ENCODE assay signal across 8 cellular contexts in the genomic region with DNA sequence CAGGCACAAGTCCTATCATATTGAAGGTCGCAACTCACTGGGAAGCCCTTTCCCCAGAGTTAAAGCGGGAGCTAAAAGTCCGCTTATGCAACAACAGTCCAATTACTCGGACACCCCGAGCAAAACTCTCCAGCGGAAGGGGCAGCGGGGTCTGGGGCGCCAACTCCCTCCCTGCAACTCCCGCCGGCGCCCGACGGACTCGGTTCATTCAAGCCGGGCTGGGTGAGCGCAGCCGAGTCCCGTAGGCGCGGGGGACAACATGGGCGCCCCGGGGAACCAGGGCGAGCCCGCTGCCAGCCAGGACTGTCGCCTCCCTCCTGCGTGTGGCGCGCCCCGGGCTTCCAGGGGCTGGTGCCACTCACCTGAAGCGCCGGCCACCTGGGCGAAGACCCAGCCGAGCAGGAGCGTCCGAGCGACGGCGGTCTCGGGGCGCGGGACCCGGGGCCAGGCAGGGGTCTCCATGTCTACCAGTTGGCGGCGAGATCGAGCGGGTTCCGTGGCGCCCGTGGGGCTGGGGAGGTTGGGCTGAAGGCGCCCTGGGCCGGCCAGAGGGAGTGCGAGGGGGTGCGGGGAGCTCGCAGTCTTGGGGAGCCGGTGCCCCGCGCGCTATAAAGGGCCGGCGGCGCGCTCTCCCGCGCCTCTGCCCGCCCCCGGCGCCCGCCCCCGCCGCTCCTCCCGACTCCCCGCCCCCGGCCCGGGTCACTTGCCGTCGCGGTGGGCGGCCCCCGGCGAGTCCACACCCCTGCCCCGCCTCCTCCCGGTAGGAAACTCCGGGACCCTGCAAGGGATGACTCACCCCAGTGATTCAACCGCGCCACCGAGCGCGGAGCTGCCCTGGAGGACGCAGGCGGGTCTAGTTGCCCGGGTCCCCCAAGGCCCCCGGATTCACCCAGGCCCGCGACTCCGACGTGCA.
DNase-seq lines count a peak whose midpoint lies in the region; ATAC-seq lines count a peak whose summit lies in the region.

A gene (minus strand): TSS at position 585 of the 913 bp plus-strand sequence. CDS start 123 bp downstream, at position 462.

- H3K9me3 Mint-ChIP-seq in activated naive CD4-positive, alpha-beta T cell treated with anti-CD3 and anti-CD28 coated beads, Interleukin-2, amount 10 ng/mL, durations not matched to agents 7 days and 5 days: no peaks in the 10 kb centered on the region

- H3K4me3 Mint-ChIP-seq in activated naive CD4-positive, alpha-beta T cell treated with anti-CD3 and anti-CD28 coated beads, Interleukin-2, amount 10 ng/mL, durations not matched to agents 7 days and 5 days: peak within 1 kb of the TSS; percentile 70

- peak within 1 kb of the TSS; percentile 94 for H3K4me2 ChIP-seq in BLaER1

- peaks cover 79% of the 10 kb centered on the region for H3K27me3 Mint-ChIP-seq in activated naive CD4-positive, alpha-beta T cell treated with anti-CD3 and anti-CD28 coated beads, Interleukin-2, amount 10 ng/mL, durations not matched to agents 7 days and 5 days

- peaks cover 20% of the 10 kb centered on the region for H3K27me3 ChIP-seq in BLaER1

- CTCF ChIA-PET in activated naive CD4-positive, alpha-beta T cell treated with anti-CD3 and anti-CD28 coated beads, Interleukin-2, amount 10 ng/mL, durations not matched to agents 7 days and 5 days (lab: Charles Lee): interaction anchor here (1.2 kb wide), 1 partner anchor 261 kb away, joined by 4 read pairs; no protein-coding TSS in a partner anchor

- peak within 1 kb of the TSS; percentile 74 for H3K4me3 ChIP-seq in BLaER1

- no peaks in the 10 kb centered on the region for H3K36me3 ChIP-seq in BLaER1

- H3K36me3 Mint-ChIP-seq in activated naive CD4-positive, alpha-beta T cell treated with anti-CD3 and anti-CD28 coated beads, Interleukin-2, amount 10 ng/mL, durations not matched to agents 7 days and 5 days: no peaks in the 10 kb centered on the region

- peaks cover 18% of the 10 kb centered on the region for H3K4me1 Mint-ChIP-seq in activated naive CD4-positive, alpha-beta T cell treated with anti-CD3 and anti-CD28 coated beads, Interleukin-2, amount 10 ng/mL, durations not matched to agents 7 days and 5 days

- H3K9me3 ChIP-seq in BLaER1: peaks cover 3% of the 10 kb centered on the region; the same call in 1 of the 2 replicates

- peak within 1 kb of the TSS; percentile 70 for H3K9ac ChIP-seq in BLaER1

- no peak within 1 kb of the TSS for H3K27ac ChIP-seq in BLaER1
- H3K27ac ChIP-seq in substantia nigra (ENCODE audit: low read depth, low read length, poor library complexity, severe bottlenecking): peak within 1 kb of the TSS; percentile 43

- no peak within 1 kb of the TSS for H3K27ac Mint-ChIP-seq in activated naive CD4-positive, alpha-beta T cell treated with anti-CD3 and anti-CD28 coated beads, Interleukin-2, amount 10 ng/mL, durations not matched to agents 7 days and 5 days

- peak; percentile 36 for DNase-seq in RPMI8226
- DNase-seq in activated naive CD4-positive, alpha-beta T cell treated with anti-CD3 and anti-CD28 coated beads, Interleukin-2, amount 10 ng/mL, durations not matched to agents 7 days and 5 days: peak; percentile 73
- DNase-seq in globus pallidus (ENCODE audit: low spot score): peak; percentile 69
- DNase-seq in nucleus accumbens (lab: John Stamatoyannopoulos, UW): peak in 51 of 56 donors; percentile 10 to 92 (median 63)
- DNase-seq in substantia nigra (lab: John Stamatoyannopoulos, UW): peak in 45 of 49 donors; percentile 9 to 89 (median 61)

- peak; percentile 78 for ATAC-seq in GM19351 (IDR thresholded peaks at IDR 0.05; ENCODE audit: unreplicated experiment)
- peak; percentile 52 for ATAC-seq in HG03558 (IDR thresholded peaks at IDR 0.05; ENCODE audit: extremely low read depth, unreplicated experiment)

- peaks cover 21% of the 10 kb centered on the region for H3K4me1 ChIP-seq in BLaER1

- no peaks in the 10 kb centered on the region for H4K20me1 ChIP-seq in BLaER1
